Comparison of ENCODE assay signal across 1 cellular context in genomic region chr20:37389844-37390275, GRCh38.
TF ChIP-seq lines count a peak whose summit lies in the region.

No MANE protein-coding gene starts in this region.

TF ChIP-seq in A549, 52 proteins besides CTCF, POLR2A, EP300 and RAD21 (continued from another document):
- TF ChIP-seq CBX8 (IDR thresholded peaks at IDR 0.05) (no peak), ATOH8 (CRISPR knock-in tag; IDR thresholded peaks at IDR 0.05; ENCODE audit: low read depth) (no peak), EHF (CRISPR knock-in tag; IDR thresholded peaks at IDR 0.05) (no peak), MAFK (IDR thresholded peaks at IDR 0.05; ENCODE audit: partially characterized antibody) (no peak), JUN (IDR thresholded peaks at IDR 0.05) (peak in 1 of 2 experiments; percentile 31; a peak in 2 of 5 replicates), KDM5A (IDR thresholded peaks at IDR 0.05) (no peak), POLR2AphosphoS2 (conservative IDR thresholded peaks at IDR 0.05; ENCODE audit: low read length) (0 out of 2 replicates have a peak, but pooled peaks have one; percentile 23), FOSB (CRISPR knock-in tag; IDR thresholded peaks at IDR 0.05) (peak; percentile 78; the same call in 1 of the 2 replicates), FOXS1 (CRISPR knock-in tag; IDR thresholded peaks at IDR 0.05) (no peak), KDM1A (IDR thresholded peaks at IDR 0.05; ENCODE audit: low read depth) (peak; percentile 93), PHF8 (IDR thresholded peaks at IDR 0.05; ENCODE audit: borderline replicate concordance, low read depth) (no peak), REST (IDR thresholded peaks at IDR 0.05) (no peak), EHMT2 (IDR thresholded peaks at IDR 0.05; ENCODE audit: low read depth) (no peak)
TF ChIP-seq in A549: peak in this region for 10.
